In the genomic region with DNA sequence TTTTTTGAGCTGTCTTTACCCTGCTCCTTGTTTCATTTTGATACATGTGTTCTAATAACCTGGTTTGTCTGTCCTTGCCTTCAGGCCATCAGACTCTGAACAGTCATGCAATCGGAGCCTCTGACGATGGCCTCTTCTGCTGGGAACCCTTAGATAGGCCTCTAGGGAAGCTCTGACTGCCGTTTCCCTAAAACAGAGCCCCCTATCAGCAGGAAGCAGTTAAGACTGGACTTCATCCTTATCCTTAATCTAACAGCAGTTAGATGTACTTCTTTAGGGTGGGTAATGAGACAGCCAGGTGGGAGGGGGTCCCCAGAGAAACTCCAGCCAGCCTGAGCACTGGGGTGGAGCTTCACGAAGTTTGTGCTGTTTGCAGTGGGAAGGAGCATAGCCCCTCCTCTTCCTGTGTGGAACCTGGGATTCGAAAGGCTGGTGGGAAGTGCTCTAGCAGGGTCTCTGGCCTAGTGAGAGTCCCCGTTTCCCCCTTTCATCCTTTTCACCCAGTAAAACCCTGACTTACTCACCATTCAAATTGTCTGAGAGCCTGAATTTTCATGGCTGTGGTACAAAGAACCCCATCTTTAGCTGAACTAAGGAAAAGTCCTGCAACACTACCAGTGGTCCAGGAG, we compare ENCODE assay signal across 17 cellular contexts. TPM values are rescaled to one million over a fixed set of nuclear protein-coding genes. Genes with fewer than 3 reads are reported as not detected.
DNase-seq lines count a peak whose midpoint lies in the region; ATAC-seq, FAIRE-seq and TF ChIP-seq lines count a peak whose summit lies in the region.
"Had no signal": no experiment of that assay in that cellular context is flagged by ENCODE, and none has a peak within 500 bp of the region (broad histone marks: within the 10 kb centered on the region; RNA-seq: fewer than 3 reads in every experiment).

No MANE protein-coding gene starts in this region.

- no peaks in the 10 kb centered on the region for H3K9me3 ChIP-seq in GM23248 (ENCODE audit: low read depth)
- no peaks in the 10 kb centered on the region for H3K9me3 ChIP-seq in RWPE2 (ENCODE audit: severe bottlenecking)
- peaks cover 0 to 12% (median 5%) of the 10 kb centered on the region in 4 donors for H3K9me3 ChIP-seq in esophagus muscularis mucosa
- no peaks in the 10 kb centered on the region for H3K9me3 ChIP-seq in osteoblast (ENCODE audit: low read depth, low read length)
- H3K9me3 ChIP-seq: BE2C, MG63, SJCRH30 had no signal

- in situ Hi-C loops in GM23248 (cut with MboI): no loop called here

- peak; percentile 7 for TF ChIP-seq CTCF in RWPE2 (IDR thresholded peaks at IDR 0.05; ENCODE audit: poor library complexity, severe bottlenecking)
- TF ChIP-seq CTCF in esophagus muscularis mucosa (IDR thresholded peaks at IDR 0.05): no peak
- no peak for TF ChIP-seq CTCF in osteoblast (IDR thresholded peaks at IDR 0.05; ENCODE audit: extremely low read depth, low read depth, low read length)

- intact Hi-C loops in esophagus muscularis mucosa (cut with DNase I): no loop called here

- H2AFZ ChIP-seq in GM23248: peak overlapping the region; percentile 36; the same call in 1 of the 2 replicates
- H2AFZ ChIP-seq in osteoblast (ENCODE audit: low read length): no peak overlapping the region

- H3K9me2 ChIP-seq in GM23248 (ENCODE audit: insufficient read depth): no peaks in the 10 kb centered on the region

- H3K27me3 ChIP-seq in GM23248 (replicated peaks; ENCODE audit: insufficient read depth) (0 out of 2 replicates have a peak, but pooled peaks cover 8% of the 10 kb centered on the region), RWPE2 (ENCODE audit: insufficient read depth, poor library complexity, severe bottlenecking) (no peaks in the 10 kb centered on the region), esophagus muscularis mucosa (no peaks in the 10 kb centered on the region), osteoblast (ENCODE audit: insufficient read depth, low read length) (no peaks in the 10 kb centered on the region)
- H3K27me3 ChIP-seq: BE2C, MG63, SJCRH30 had no signal

- H3K4me2 ChIP-seq in GM23248 (ENCODE audit: unreplicated experiment): no peak overlapping the region
- no peak overlapping the region for H3K4me2 ChIP-seq in osteoblast (ENCODE audit: insufficient read depth, low read length)
- H3K4me2 ChIP-seq: KMS-11 had no signal

- 63 to 69% methylated on average over 6 of the region's 6 CpGs for WGBS in GM23248 (ENCODE audit: low coverage in 1 of 2, low lambda C conversion rate in 2 of 2, missing lambda C conversion rate in 2 of 2), 2 experiments
- 78% methylated on average over 6 of the region's 6 CpGs for WGBS in esophagus muscularis mucosa

- no peaks in the 10 kb centered on the region for H3K36me3 ChIP-seq in GM23248 (ENCODE audit: low read depth)
- H3K36me3 ChIP-seq in RWPE2 (ENCODE audit: low read depth): no peaks in the 10 kb centered on the region
- no peaks in the 10 kb centered on the region for H3K36me3 ChIP-seq in esophagus muscularis mucosa
- H3K36me3 ChIP-seq in osteoblast (ENCODE audit: insufficient read depth, low read length): no peaks in the 10 kb centered on the region
- H3K36me3 ChIP-seq: BE2C, MG63, SJCRH30 had no signal

- no peak overlapping the region for H3K4me3 ChIP-seq in GM23248
- H3K4me3 ChIP-seq in RWPE2 (ENCODE audit: severe bottlenecking): no peak overlapping the region
- no peak overlapping the region for H3K4me3 ChIP-seq in esophagus muscularis mucosa
- no peak overlapping the region for H3K4me3 ChIP-seq in osteoblast (ENCODE audit: insufficient read depth, low read length)
- H3K4me3 ChIP-seq: MG63, SJCRH30 had no signal

- H3K9ac ChIP-seq in GM23248: no peak overlapping the region
- H3K9ac ChIP-seq: KMS-11 had no signal

- TF ChIP-seq POLR2A in esophagus muscularis mucosa (IDR thresholded peaks at IDR 0.05; ENCODE audit: low read depth): no peak
- no peak for TF ChIP-seq POLR2A in GM12891 (IDR thresholded peaks at IDR 0.05; ENCODE audit: low read depth, low read length)

- DNase-seq in GM23248: peak; percentile 37
- no peak for DNase-seq in RWPE2 (ENCODE audit: low spot score)
- DNase-seq in esophagus muscularis mucosa (ENCODE audit: extremely low spot score): peak; percentile 90
- no peak for DNase-seq in osteoblast (ENCODE audit: insufficient read length, low spot score, missing footprints)
- DNase-seq in GM12891 (ENCODE audit: insufficient read length, low spot score): no peak
- DNase-seq in NCI-H146 (lab: John Stamatoyannopoulos, UW): no peak
- DNase-seq: BE2C; CD8-positive, alpha-beta T cell; MG63; NCI-H1105; NCI-H187 treated with DMSO at 0.1 percent for 48 hours; NCI-H2171; NCI-H510A treated with DMSO at 0.1 percent for 48 hours; RPMI8226; SJCRH30 had no signal

- H4K20me1 ChIP-seq in GM23248 (ENCODE audit: insufficient read depth): no peaks in the 10 kb centered on the region
- no peaks in the 10 kb centered on the region for H4K20me1 ChIP-seq in osteoblast (ENCODE audit: insufficient read depth, low read length)

- H3K27ac ChIP-seq in GM23248 (no peak overlapping the region), RWPE2 (ENCODE audit: poor library complexity, severe bottlenecking) (no peak overlapping the region), esophagus muscularis mucosa (replicated peaks in 1 of 4) (no peak overlapping the region), osteoblast (ENCODE audit: low read depth, low read length) (no peak overlapping the region)
- H3K27ac ChIP-seq: KMS-11, SJCRH30 had no signal

- no peak for TF ChIP-seq EP300 in esophagus muscularis mucosa (IDR thresholded peaks at IDR 0.05)

- no peaks in the 10 kb centered on the region for H3F3A ChIP-seq in GM23248 (ENCODE audit: insufficient read depth)

- FAIRE-seq in GM12891 (lab: Jason Lieb, UNC): no peak

- H3K4me1 ChIP-seq in GM23248 (ENCODE audit: insufficient read depth) (no peaks in the 10 kb centered on the region), RWPE2 (ENCODE audit: insufficient read depth, poor library complexity, severe bottlenecking) (no peaks in the 10 kb centered on the region), esophagus muscularis mucosa (no peaks in the 10 kb centered on the region), osteoblast (ENCODE audit: insufficient read depth, low read length) (no peaks in the 10 kb centered on the region)
- H3K4me1 ChIP-seq: BE2C, SJCRH30 had no signal

- no peak for ATAC-seq in RWPE2 (ENCODE audit: low read depth)
- no peak for ATAC-seq in HG03521 (IDR thresholded peaks at IDR 0.05; ENCODE audit: unreplicated experiment)
- ATAC-seq: CD8-positive, alpha-beta T cell had no signal

- H3K79me2 ChIP-seq in GM23248 (ENCODE audit: insufficient read depth): no peaks in the 10 kb centered on the region
- no peaks in the 10 kb centered on the region for H3K79me2 ChIP-seq in osteoblast (ENCODE audit: insufficient read depth, low read length)

TF ChIP-seq in GM12891, 5 proteins besides CTCF, POLR2A, EP300 and RAD21:
- no peak for TF ChIP-seq SPI1 (IDR thresholded peaks at IDR 0.05; ENCODE audit: low read depth, low read length)
- no peak for TF ChIP-seq PAX5 (IDR thresholded peaks at IDR 0.05; ENCODE audit: insufficient read depth, low read length, severe bottlenecking)
- TF ChIP-seq POLR2AphosphoS5 (IDR thresholded peaks at IDR 0.05; ENCODE audit: low read depth, low read length): no peak
- no peak for TF ChIP-seq POU2F2 (IDR thresholded peaks at IDR 0.05; ENCODE audit: low read depth, low read length)
- TF ChIP-seq TAF1 (IDR thresholded peaks at IDR 0.05; ENCODE audit: low read depth, low read length): no peak

RNA-seq across cellular contexts. Expression of gene SORCS3, which starts 28.4 kb away (rescaled TPM):
- not detected in 2 replicates for total RNA-seq in GM23248 (2014; rRNA removed; shearing (Covaris generic))
- not detected in 2 replicates for polyA plus RNA-seq in GM23248 (2016; fragmentation: Nextera tagmentation; extraction: Ambion mirVana)
- total RNA-seq in esophagus muscularis mucosa (under 1 TPM; 0.26 to 0.50 (median 0.41) TPM), osteoblast (not detected in 2 replicates)
- polyA plus RNA-seq in GM12891 (2012; ENCODE audit: low read depth, missing spikeins): not detected
- total RNA-seq: SJCRH30 had no signal

Comparison
In these comparisons a context has a peak if more than half of its experiments do, and no peak if none do; other contexts are left out.
1. DNase-seq: peak in GM23248 (single experiment) and esophagus muscularis mucosa (single experiment); none in RWPE2 (single experiment), osteoblast (single experiment), GM12891 (single experiment) and NCI-H146 (single experiment).